In genomic region chr1:83718338-83718737, GRCh38 we compare ENCODE assay signal across 12 cellular contexts.
"Had no signal": no experiment of that assay in that cellular context is flagged by ENCODE, and none has a peak within 500 bp of the region (broad histone marks: within the 10 kb centered on the region; RNA-seq: fewer than 3 reads in every experiment).

No MANE protein-coding gene starts in this region.

- H3K4me1 ChIP-seq: esophagus squamous epithelium, right atrium auricular region, transverse colon had no signal

- H3K27me3 ChIP-seq: esophagus squamous epithelium, right atrium auricular region, transverse colon had no signal

- H3K9me3 ChIP-seq: esophagus squamous epithelium, right atrium auricular region, transverse colon had no signal

- H3K36me3 ChIP-seq: esophagus squamous epithelium, right atrium auricular region, transverse colon had no signal

- H3K4me3 ChIP-seq: esophagus squamous epithelium, lung, right atrium auricular region, transverse colon had no signal

- ATAC-seq: activated T-helper 17 cell treated with anti-CD3 and anti-CD28 coated beads, Interleukin-2, amount 50 U/mL, for 72 hours; left cardiac atrium; stimulated activated effector memory CD8-positive, alpha-beta T cell treated with anti-CD3 and anti-CD28 coated beads, Interleukin-12 subunit alpha, Interleukin-12 subunit beta, amount 100 ng/mL, for 72 hours had no signal

- DNase-seq: activated CD4-positive, alpha-beta T cell treated with anti-CD3 and anti-CD28 coated beads for 48 hours; activated naive CD4-positive, alpha-beta T cell treated with anti-CD3 and anti-CD28 coated beads, Interleukin-2, amount 10 ng/mL, durations not matched to agents 7 days and 5 days; esophagus squamous epithelium; foreskin fibroblast; left cardiac atrium; naive B cell; small intestine; transverse colon had no signal

- H3K27ac ChIP-seq: esophagus squamous epithelium, right atrium auricular region, transverse colon had no signal
